In the genomic region with DNA sequence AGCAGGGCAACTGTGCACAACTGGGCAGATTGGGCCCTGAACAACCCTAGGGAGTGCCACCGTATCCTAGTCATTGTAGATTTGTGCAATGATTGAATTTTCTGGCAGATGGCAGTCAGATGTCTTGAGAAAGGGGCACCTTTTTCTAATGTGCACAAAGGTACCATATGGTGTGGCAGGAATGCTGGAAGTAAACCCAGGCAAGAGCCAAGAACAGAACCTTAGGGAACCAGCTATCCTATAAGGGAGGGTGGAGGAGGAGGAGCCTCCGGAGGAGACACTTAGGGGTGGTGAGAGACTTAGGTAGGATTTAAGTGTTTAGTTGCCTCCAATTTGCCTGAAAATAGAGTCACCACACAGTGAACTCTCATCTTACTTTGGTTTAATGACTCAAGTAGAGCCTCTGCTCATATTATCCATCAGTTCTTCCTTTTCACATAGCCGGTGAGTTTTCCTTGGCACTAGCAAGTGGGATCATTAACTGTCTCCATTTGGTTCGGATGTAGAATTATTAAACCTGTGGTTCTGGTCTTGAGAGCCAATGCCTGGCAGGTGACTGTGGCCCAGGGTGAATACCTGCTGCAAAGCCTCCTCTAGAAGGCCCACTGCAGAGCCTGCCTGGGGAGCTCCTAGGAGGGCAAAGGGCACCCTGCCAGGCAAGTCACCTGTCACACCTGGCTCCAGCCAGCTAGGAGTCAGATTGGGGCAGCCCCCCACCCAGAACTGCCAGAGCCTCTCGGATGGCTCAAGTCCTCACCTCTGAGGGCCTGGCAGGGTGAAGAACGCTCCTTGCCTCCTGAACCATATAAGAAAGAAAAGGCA, we compare ENCODE assay signal across 11 cellular contexts.
DNase-seq lines count a peak whose midpoint lies in the region; ATAC-seq, FAIRE-seq and TF ChIP-seq lines count a peak whose summit lies in the region.
"Had no signal": no experiment of that assay in that cellular context is flagged by ENCODE, and none has a peak within 500 bp of the region (broad histone marks: within the 10 kb centered on the region; RNA-seq: fewer than 3 reads in every experiment).

No MANE protein-coding gene starts in this region.

- no peak overlapping the region for H3K4me2 ChIP-seq in keratinocyte (ENCODE audit: control insufficient read depth, extremely low read depth, insufficient read depth, low read depth, low read length)

- H3K4me1 ChIP-seq in keratinocyte (ENCODE audit: control insufficient read depth, extremely low read depth, insufficient read depth, low read length) (peaks cover 24% of the 10 kb centered on the region), suprapubic skin (peaks cover 53% of the 10 kb centered on the region), ascending aorta (peaks cover 0 to under 1% of the 10 kb centered on the region in 2 donors)

- H3K27ac ChIP-seq in keratinocyte (ENCODE audit: control insufficient read depth, insufficient read depth, low read length) (no peak overlapping the region), suprapubic skin (peak overlapping the region; percentile 59), ascending aorta (no peak overlapping the region)

- 72% methylated on average over 6 of the region's 6 CpGs for WGBS in suprapubic skin

- peak overlapping the region; percentile 65 for H3K4me3 Mint-ChIP-seq in activated CD4-positive, alpha-beta T cell treated with anti-CD3 and anti-CD28 coated beads, Interleukin-2, amount 10 ng/mL, durations not matched to agents 24 days and 14 days
- H3K4me3 Mint-ChIP-seq in activated CD8-positive, alpha-beta T cell treated with anti-CD3 and anti-CD28 coated beads, Interleukin-2, amount 10 ng/mL, durations not matched to agents 7 days and 5 days: no peak overlapping the region

- FAIRE-seq in keratinocyte (lab: Jason Lieb, UNC): peak; percentile 20

- H3K9me3 ChIP-seq in keratinocyte (ENCODE audit: control insufficient read depth, low read depth, low read length) (no peaks in the 10 kb centered on the region), suprapubic skin (no peaks in the 10 kb centered on the region), ascending aorta (no peaks in the 10 kb centered on the region)
- H3K9me3 ChIP-seq: gastroesophageal sphincter, testis had no signal

- H3K27me3 Mint-ChIP-seq in activated CD4-positive, alpha-beta T cell treated with anti-CD3 and anti-CD28 coated beads, Interleukin-2, amount 10 ng/mL, durations not matched to agents 24 days and 14 days: no peaks in the 10 kb centered on the region
- no peaks in the 10 kb centered on the region for H3K27me3 Mint-ChIP-seq in activated CD8-positive, alpha-beta T cell treated with anti-CD3 and anti-CD28 coated beads, Interleukin-2, amount 10 ng/mL, durations not matched to agents 7 days and 5 days (ENCODE audit: low read depth)

- TF ChIP-seq POLR2A in suprapubic skin (IDR thresholded peaks at IDR 0.05): no peak

- H3K27me3 ChIP-seq in keratinocyte (ENCODE audit: control insufficient read depth, extremely low read depth, insufficient read depth, low read length) (no peaks in the 10 kb centered on the region), suprapubic skin (no peaks in the 10 kb centered on the region), ascending aorta (no peaks in the 10 kb centered on the region)
- H3K27me3 ChIP-seq: gastroesophageal sphincter, testis had no signal

- TF ChIP-seq EP300 in suprapubic skin (IDR thresholded peaks at IDR 0.05): no peak

- H3K36me3 ChIP-seq in keratinocyte (ENCODE audit: control insufficient read depth in 2 of 2, extremely low read depth in 1 of 2, insufficient read depth in 2 of 2, low read length in 2 of 2): no peaks in the 10 kb centered on the region
- H3K36me3 ChIP-seq in suprapubic skin: no peaks in the 10 kb centered on the region
- H3K36me3 ChIP-seq in ascending aorta: no peaks in the 10 kb centered on the region
- H3K36me3 ChIP-seq: gastroesophageal sphincter had no signal

- no peak overlapping the region for H3K4me3 ChIP-seq in keratinocyte (ENCODE audit: control insufficient read depth in 2 of 3, extremely low read depth in 1 of 3, insufficient read depth in 2 of 3, low read depth in 1 of 3, low read length in 3 of 3)
- H3K4me3 ChIP-seq in suprapubic skin: no peak overlapping the region
- no peak overlapping the region for H3K4me3 ChIP-seq in ascending aorta
- H3K4me3 ChIP-seq: gastroesophageal sphincter, testis had no signal

- intact Hi-C loops in activated CD4-positive, alpha-beta T cell treated with anti-CD3 and anti-CD28 coated beads, Interleukin-2, amount 10 ng/mL, durations not matched to agents 24 days and 14 days (cut with micrococcal nuclease): loop anchor here (1.0 to 2.0 kb wide), 3 partner anchors 8 to 150 kb away; no protein-coding TSS in a partner anchor
- intact Hi-C loops in ascending aorta (cut with DNase I): no loop called here

- peak; percentile 52 for ATAC-seq in activated CD8-positive, alpha-beta T cell treated with anti-CD3 and anti-CD28 coated beads, Interleukin-2, amount 10 ng/mL, durations not matched to agents 7 days and 5 days
- no peak for ATAC-seq in HG02588 (IDR thresholded peaks at IDR 0.05; ENCODE audit: unreplicated experiment)
- no peak for ATAC-seq in GM18867 (IDR thresholded peaks at IDR 0.05; ENCODE audit: unreplicated experiment)
- ATAC-seq: gastroesophageal sphincter had no signal

- peaks cover 4% of the 10 kb centered on the region for H3K9me3 Mint-ChIP-seq in activated CD4-positive, alpha-beta T cell treated with anti-CD3 and anti-CD28 coated beads, Interleukin-2, amount 10 ng/mL, durations not matched to agents 24 days and 14 days
- no peaks in the 10 kb centered on the region for H3K9me3 Mint-ChIP-seq in activated CD8-positive, alpha-beta T cell treated with anti-CD3 and anti-CD28 coated beads, Interleukin-2, amount 10 ng/mL, durations not matched to agents 7 days and 5 days (ENCODE audit: insufficient read depth)

- dilution Hi-C loops in keratinocyte (cut with MboI; ENCODE audit: extremely low pct_ligation_motif_present, low sequenced_read_pairs): no loop called here

- no peak overlapping the region for H3K9ac ChIP-seq in keratinocyte (ENCODE audit: control insufficient read depth, extremely low read depth, insufficient read depth, low read length)

- peaks cover 74% of the 10 kb centered on the region for H3K4me1 Mint-ChIP-seq in activated CD4-positive, alpha-beta T cell treated with anti-CD3 and anti-CD28 coated beads, Interleukin-2, amount 10 ng/mL, durations not matched to agents 24 days and 14 days
- peaks cover 81% of the 10 kb centered on the region for H3K4me1 Mint-ChIP-seq in activated CD8-positive, alpha-beta T cell treated with anti-CD3 and anti-CD28 coated beads, Interleukin-2, amount 10 ng/mL, durations not matched to agents 7 days and 5 days (ENCODE audit: low read depth)

- peaks cover 53% of the 10 kb centered on the region for H3K36me3 Mint-ChIP-seq in activated CD4-positive, alpha-beta T cell treated with anti-CD3 and anti-CD28 coated beads, Interleukin-2, amount 10 ng/mL, durations not matched to agents 24 days and 14 days (ENCODE audit: low read depth)
- H3K36me3 Mint-ChIP-seq in activated CD8-positive, alpha-beta T cell treated with anti-CD3 and anti-CD28 coated beads, Interleukin-2, amount 10 ng/mL, durations not matched to agents 7 days and 5 days (ENCODE audit: low read depth): peaks cover 79% of the 10 kb centered on the region

- POLR2A ChIA-PET in activated CD8-positive, alpha-beta T cell treated with anti-CD3 and anti-CD28 coated beads, Interleukin-2, amount 10 ng/mL, durations not matched to agents 7 days and 5 days (lab: Charles Lee): interaction anchor here (1.0 to 1.5 kb wide), 4 partner anchors 11 to 184 kb away, joined by 3 to 5 read pairs (median 3); partner anchors contain the start of gene HIF1A

- DNase-seq in activated CD4-positive, alpha-beta T cell treated with anti-CD3 and anti-CD28 coated beads, Interleukin-2, amount 10 ng/mL, durations not matched to agents 24 days and 14 days: no peak
- no peak for DNase-seq in activated CD4-positive, alpha-beta T cell treated with anti-CD3 and anti-CD28 coated beads, Interleukin-2, amount 50 U/mL, for 4 hours
- DNase-seq in activated CD8-positive, alpha-beta T cell treated with anti-CD3 and anti-CD28 coated beads, Interleukin-2, amount 10 ng/mL, durations not matched to agents 7 days and 5 days: no peak
- DNase-seq in keratinocyte (ENCODE audit: low read depth, low spot score) (no peak), suprapubic skin (ENCODE audit: low spot score in 2 of 2) (peak in 1 of 2 donors; percentile 61), ascending aorta (ENCODE audit: low spot score in 2 of 2) (no peak)
- DNase-seq: NCI-H226 had no signal

- H3K79me2 ChIP-seq in keratinocyte (ENCODE audit: control insufficient read depth, insufficient read depth, low read length): no peaks in the 10 kb centered on the region

- H3K9me1 ChIP-seq in keratinocyte (ENCODE audit: control insufficient read depth, extremely low read depth, insufficient read depth, low read length): no peaks in the 10 kb centered on the region

- no peaks in the 10 kb centered on the region for H4K20me1 ChIP-seq in keratinocyte (ENCODE audit: control insufficient read depth, extremely low read depth, insufficient read depth, low read length)

- H3K27ac Mint-ChIP-seq in activated CD4-positive, alpha-beta T cell treated with anti-CD3 and anti-CD28 coated beads, Interleukin-2, amount 10 ng/mL, durations not matched to agents 24 days and 14 days: peak overlapping the region; percentile 83
- H3K27ac Mint-ChIP-seq in activated CD8-positive, alpha-beta T cell treated with anti-CD3 and anti-CD28 coated beads, Interleukin-2, amount 10 ng/mL, durations not matched to agents 7 days and 5 days: peak overlapping the region; percentile 75

- H2AFZ ChIP-seq in keratinocyte (ENCODE audit: control insufficient read depth, low read length): no peak overlapping the region

- TF ChIP-seq CTCF in keratinocyte (optimal IDR thresholded peaks at IDR 0.05 in 1 of 3, IDR thresholded peaks at IDR 0.05 in 1 of 3, conservative IDR thresholded peaks at IDR 0.05 in 1 of 3; ENCODE audit: extremely low read depth in 1 of 3, insufficient read depth in 2 of 3, low read length in 3 of 3): no peak
- TF ChIP-seq CTCF in suprapubic skin (IDR thresholded peaks at IDR 0.05): no peak
- TF ChIP-seq CTCF in ascending aorta (IDR thresholded peaks at IDR 0.05): no peak

- CTCF ChIA-PET in activated CD8-positive, alpha-beta T cell treated with anti-CD3 and anti-CD28 coated beads, Interleukin-2, amount 10 ng/mL, durations not matched to agents 7 days and 5 days (lab: Charles Lee): interaction anchor here (0.7 to 3.2 kb wide), 5 partner anchors 14 to 326 kb away, joined by 3 to 14 read pairs (median 10); partner anchors contain the start of gene HIF1A
